In the genomic region with DNA sequence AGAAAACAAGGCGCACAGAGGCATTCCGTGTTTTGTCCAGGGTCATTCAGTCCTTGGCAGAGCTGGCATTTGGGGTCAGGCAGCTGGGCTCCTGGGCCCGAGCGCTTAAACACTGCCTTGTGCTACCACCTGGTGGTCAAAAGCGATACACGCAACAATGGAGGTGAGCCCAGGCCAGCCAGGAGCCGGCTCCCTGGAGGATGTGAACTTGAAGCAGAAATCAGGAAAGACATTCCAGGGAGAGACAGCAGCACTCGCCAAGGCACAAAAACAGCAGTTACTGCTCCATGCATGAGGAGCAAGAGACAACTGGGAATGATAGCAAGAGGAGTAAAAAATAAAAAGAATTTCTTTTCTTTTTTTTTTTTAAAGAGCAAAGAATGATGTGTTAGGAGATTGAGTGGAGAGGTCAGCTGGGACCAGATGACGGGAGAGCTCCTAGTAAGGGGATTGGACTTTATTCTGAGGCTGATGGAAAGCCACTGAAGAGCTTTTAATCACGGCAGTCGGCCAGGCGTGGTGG, we compare ENCODE assay signal across 1 cellular context.
TF ChIP-seq lines count a peak whose summit lies in the region.

No MANE protein-coding gene starts in this region.

TF ChIP-seq in HepG2, 621 proteins besides CTCF, POLR2A, EP300 and RAD21 (continued from another document and continues in another):
- TF ChIP-seq, protein P1, sequence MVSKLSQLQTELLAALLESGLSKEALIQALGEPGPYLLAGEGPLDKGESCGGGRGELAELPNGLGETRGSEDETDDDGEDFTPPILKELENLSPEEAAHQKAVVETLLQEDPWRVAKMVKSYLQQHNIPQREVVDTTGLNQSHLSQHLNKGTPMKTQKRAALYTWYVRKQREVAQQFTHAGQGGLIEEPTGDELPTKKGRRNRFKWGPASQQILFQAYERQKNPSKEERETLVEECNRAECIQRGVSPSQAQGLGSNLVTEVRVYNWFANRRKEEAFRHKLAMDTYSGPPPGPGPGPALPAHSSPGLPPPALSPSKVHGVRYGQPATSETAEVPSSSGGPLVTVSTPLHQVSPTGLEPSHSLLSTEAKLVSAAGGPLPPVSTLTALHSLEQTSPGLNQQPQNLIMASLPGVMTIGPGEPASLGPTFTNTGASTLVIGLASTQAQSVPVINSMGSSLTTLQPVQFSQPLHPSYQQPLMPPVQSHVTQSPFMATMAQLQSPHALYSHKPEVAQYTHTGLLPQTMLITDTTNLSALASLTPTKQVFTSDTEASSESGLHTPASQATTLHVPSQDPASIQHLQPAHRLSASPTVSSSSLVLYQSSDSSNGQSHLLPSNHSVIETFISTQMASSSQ (IDR thresholded peaks at IDR 0.05; ENCODE audit: low read depth), result no peak
- TF ChIP-seq, protein P1 (CRISPR knock-in tag; IDR thresholded peaks at IDR 0.05; ENCODE audit: borderline replicate concordance), result peak; percentile 36; the same call in 1 of the 2 replicates
- TF ChIP-seq KDM4B (CRISPR knock-in tag; IDR thresholded peaks at IDR 0.05) (peak; percentile 45; the same call in 1 of the 2 replicates), POLR2AphosphoS5 (IDR thresholded peaks at IDR 0.05; ENCODE audit: low read depth, low read length) (no peak), MAF1 (CRISPR knock-in tag; IDR thresholded peaks at IDR 0.05; ENCODE audit: borderline replicate concordance) (no peak), ZNF33B (CRISPR knock-in tag; IDR thresholded peaks at IDR 0.05) (no peak), ZNF546 (CRISPR knock-in tag; conservative IDR thresholded peaks at IDR 0.05) (no peak), SIN3A (IDR thresholded peaks at IDR 0.05; ENCODE audit: borderline replicate concordance, low read depth, low read length) (no peak), POGZ (CRISPR knock-in tag; IDR thresholded peaks at IDR 0.05) (peak; percentile 51; the same call in 1 of the 2 replicates), ZNF350 (CRISPR knock-in tag; IDR thresholded peaks at IDR 0.05; ENCODE audit: borderline replicate concordance, low read depth) (peak; percentile 71; the same call in 1 of the 2 replicates), JUND (CRISPR knock-in tag; IDR thresholded peaks at IDR 0.05) (no peak), FOXK1 (CRISPR knock-in tag; IDR thresholded peaks at IDR 0.05; ENCODE audit: borderline replicate concordance, low read depth) (peak; percentile 64; the same call in 1 of the 2 replicates), EHMT2 (IDR thresholded peaks at IDR 0.05; ENCODE audit: borderline replicate concordance, low read depth, low read length) (no peak), SMARCC2 (IDR thresholded peaks at IDR 0.05) (no peak), RBM22 (optimal IDR thresholded peaks at IDR 0.05; ENCODE audit: low read length) (no peak), ERF (CRISPR knock-in tag; IDR thresholded peaks at IDR 0.05) (peak; percentile 83), ZNF124 (CRISPR knock-in tag; IDR thresholded peaks at IDR 0.05) (peak; percentile 58; the same call in 1 of the 2 replicates), RELA (CRISPR knock-in tag; IDR thresholded peaks at IDR 0.05) (no peak), REPIN1 (CRISPR knock-in tag; IDR thresholded peaks at IDR 0.05; ENCODE audit: borderline replicate concordance, low read depth) (0 out of 2 replicates have a peak, but pooled peaks have one; percentile 65), KLF6 (CRISPR knock-in tag; IDR thresholded peaks at IDR 0.05) (peak; percentile 55; the same call in 1 of the 2 replicates), ZNF570 (CRISPR knock-in tag; IDR thresholded peaks at IDR 0.05; ENCODE audit: borderline replicate concordance) (no peak), SETDB1 (CRISPR knock-in tag; IDR thresholded peaks at IDR 0.05; ENCODE audit: borderline replicate concordance) (no peak)
- TF ChIP-seq, protein P2, sequence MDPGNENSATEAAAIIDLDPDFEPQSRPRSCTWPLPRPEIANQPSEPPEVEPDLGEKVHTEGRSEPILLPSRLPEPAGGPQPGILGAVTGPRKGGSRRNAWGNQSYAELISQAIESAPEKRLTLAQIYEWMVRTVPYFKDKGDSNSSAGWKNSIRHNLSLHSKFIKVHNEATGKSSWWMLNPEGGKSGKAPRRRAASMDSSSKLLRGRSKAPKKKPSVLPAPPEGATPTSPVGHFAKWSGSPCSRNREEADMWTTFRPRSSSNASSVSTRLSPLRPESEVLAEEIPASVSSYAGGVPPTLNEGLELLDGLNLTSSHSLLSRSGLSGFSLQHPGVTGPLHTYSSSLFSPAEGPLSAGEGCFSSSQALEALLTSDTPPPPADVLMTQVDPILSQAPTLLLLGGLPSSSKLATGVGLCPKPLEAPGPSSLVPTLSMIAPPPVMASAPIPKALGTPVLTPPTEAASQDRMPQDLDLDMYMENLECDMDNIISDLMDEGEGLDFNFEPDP (CRISPR knock-in tag; conservative IDR thresholded peaks at IDR 0.05), result no peak
- TF ChIP-seq, protein P3, sequence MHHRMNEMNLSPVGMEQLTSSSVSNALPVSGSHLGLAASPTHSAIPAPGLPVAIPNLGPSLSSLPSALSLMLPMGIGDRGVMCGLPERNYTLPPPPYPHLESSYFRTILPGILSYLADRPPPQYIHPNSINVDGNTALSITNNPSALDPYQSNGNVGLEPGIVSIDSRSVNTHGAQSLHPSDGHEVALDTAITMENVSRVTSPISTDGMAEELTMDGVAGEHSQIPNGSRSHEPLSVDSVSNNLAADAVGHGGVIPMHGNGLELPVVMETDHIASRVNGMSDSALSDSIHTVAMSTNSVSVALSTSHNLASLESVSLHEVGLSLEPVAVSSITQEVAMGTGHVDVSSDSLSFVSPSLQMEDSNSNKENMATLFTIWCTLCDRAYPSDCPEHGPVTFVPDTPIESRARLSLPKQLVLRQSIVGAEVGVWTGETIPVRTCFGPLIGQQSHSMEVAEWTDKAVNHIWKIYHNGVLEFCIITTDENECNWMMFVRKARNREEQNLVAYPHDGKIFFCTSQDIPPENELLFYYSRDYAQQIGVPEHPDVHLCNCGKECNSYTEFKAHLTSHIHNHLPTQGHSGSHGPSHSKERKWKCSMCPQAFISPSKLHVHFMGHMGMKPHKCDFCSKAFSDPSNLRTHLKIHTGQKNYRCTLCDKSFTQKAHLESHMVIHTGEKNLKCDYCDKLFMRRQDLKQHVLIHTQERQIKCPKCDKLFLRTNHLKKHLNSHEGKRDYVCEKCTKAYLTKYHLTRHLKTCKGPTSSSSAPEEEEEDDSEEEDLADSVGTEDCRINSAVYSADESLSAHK (CRISPR knock-in tag; IDR thresholded peaks at IDR 0.05; ENCODE audit: borderline replicate concordance), result no peak
- TF ChIP-seq, protein P4, sequence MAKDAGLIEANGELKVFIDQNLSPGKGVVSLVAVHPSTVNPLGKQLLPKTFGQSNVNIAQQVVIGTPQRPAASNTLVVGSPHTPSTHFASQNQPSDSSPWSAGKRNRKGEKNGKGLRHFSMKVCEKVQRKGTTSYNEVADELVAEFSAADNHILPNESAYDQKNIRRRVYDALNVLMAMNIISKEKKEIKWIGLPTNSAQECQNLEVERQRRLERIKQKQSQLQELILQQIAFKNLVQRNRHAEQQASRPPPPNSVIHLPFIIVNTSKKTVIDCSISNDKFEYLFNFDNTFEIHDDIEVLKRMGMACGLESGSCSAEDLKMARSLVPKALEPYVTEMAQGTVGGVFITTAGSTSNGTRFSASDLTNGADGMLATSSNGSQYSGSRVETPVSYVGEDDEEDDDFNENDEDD (CRISPR knock-in tag; IDR thresholded peaks at IDR 0.05; ENCODE audit: borderline replicate concordance), result no peak
- TF ChIP-seq, protein P5, sequence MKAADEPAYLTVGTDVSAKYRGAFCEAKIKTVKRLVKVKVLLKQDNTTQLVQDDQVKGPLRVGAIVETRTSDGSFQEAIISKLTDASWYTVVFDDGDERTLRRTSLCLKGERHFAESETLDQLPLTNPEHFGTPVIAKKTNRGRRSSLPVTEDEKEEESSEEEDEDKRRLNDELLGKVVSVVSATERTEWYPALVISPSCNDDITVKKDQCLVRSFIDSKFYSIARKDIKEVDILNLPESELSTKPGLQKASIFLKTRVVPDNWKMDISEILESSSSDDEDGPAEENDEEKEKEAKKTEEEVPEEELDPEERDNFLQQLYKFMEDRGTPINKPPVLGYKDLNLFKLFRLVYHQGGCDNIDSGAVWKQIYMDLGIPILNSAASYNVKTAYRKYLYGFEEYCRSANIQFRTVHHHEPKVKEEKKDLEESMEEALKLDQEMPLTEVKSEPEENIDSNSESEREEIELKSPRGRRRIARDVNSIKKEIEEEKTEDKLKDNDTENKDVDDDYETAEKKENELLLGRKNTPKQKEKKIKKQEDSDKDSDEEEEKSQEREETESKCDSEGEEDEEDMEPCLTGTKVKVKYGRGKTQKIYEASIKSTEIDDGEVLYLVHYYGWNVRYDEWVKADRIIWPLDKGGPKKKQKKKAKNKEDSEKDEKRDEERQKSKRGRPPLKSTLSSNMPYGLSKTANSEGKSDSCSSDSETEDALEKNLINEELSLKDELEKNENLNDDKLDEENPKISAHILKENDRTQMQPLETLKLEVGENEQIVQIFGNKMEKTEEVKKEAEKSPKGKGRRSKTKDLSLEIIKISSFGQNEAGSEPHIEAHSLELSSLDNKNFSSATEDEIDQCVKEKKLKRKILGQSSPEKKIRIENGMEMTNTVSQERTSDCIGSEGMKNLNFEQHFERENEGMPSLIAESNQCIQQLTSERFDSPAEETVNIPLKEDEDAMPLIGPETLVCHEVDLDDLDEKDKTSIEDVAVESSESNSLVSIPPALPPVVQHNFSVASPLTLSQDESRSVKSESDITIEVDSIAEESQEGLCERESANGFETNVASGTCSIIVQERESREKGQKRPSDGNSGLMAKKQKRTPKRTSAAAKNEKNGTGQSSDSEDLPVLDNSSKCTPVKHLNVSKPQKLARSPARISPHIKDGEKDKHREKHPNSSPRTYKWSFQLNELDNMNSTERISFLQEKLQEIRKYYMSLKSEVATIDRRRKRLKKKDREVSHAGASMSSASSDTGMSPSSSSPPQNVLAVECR (CRISPR knock-in tag; IDR thresholded peaks at IDR 0.05; ENCODE audit: borderline replicate concordance), result no peak; the same call in 1 of the 2 replicates
- TF ChIP-seq, protein P6, sequence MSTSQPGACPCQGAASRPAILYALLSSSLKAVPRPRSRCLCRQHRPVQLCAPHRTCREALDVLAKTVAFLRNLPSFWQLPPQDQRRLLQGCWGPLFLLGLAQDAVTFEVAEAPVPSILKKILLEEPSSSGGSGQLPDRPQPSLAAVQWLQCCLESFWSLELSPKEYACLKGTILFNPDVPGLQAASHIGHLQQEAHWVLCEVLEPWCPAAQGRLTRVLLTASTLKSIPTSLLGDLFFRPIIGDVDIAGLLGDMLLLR (CRISPR knock-in tag; IDR thresholded peaks at IDR 0.05), result no peak
- TF ChIP-seq, protein P7, sequence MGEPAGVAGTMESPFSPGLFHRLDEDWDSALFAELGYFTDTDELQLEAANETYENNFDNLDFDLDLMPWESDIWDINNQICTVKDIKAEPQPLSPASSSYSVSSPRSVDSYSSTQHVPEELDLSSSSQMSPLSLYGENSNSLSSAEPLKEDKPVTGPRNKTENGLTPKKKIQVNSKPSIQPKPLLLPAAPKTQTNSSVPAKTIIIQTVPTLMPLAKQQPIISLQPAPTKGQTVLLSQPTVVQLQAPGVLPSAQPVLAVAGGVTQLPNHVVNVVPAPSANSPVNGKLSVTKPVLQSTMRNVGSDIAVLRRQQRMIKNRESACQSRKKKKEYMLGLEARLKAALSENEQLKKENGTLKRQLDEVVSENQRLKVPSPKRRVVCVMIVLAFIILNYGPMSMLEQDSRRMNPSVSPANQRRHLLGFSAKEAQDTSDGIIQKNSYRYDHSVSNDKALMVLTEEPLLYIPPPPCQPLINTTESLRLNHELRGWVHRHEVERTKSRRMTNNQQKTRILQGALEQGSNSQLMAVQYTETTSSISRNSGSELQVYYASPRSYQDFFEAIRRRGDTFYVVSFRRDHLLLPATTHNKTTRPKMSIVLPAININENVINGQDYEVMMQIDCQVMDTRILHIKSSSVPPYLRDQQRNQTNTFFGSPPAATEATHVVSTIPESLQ (CRISPR knock-in tag; conservative IDR thresholded peaks at IDR 0.05), result no peak
- TF ChIP-seq, protein P8, sequence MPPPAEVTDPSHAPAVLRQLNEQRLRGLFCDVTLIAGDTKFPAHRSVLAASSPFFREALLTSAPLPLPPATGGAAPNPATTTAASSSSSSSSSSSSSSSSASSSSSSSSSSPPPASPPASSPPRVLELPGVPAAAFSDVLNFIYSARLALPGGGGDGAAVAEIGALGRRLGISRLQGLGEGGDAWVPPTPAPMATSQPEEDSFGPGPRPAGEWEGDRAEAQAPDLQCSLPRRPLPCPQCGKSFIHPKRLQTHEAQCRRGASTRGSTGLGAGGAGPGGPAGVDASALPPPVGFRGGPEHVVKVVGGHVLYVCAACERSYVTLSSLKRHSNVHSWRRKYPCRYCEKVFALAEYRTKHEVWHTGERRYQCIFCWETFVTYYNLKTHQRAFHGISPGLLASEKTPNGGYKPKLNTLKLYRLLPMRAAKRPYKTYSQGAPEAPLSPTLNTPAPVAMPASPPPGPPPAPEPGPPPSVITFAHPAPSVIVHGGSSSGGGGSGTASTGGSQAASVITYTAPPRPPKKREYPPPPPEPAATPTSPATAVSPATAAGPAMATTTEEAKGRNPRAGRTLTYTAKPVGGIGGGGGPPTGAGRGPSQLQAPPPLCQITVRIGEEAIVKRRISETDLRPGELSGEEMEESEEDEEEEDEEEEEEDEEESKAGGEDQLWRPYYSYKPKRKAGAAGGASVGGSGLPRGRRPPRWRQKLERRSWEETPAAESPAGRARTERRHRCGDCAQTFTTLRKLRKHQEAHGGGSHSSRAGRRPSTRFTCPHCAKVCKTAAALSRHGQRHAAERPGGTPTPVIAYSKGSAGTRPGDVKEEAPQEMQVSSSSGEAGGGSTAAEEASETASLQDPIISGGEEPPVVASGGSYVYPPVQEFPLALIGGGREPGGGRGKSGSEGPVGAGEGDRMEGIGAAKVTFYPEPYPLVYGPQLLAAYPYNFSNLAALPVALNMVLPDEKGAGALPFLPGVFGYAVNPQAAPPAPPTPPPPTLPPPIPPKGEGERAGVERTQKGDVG (CRISPR knock-in tag; IDR thresholded peaks at IDR 0.05; ENCODE audit: borderline replicate concordance), result no peak
- TF ChIP-seq, protein P9, sequence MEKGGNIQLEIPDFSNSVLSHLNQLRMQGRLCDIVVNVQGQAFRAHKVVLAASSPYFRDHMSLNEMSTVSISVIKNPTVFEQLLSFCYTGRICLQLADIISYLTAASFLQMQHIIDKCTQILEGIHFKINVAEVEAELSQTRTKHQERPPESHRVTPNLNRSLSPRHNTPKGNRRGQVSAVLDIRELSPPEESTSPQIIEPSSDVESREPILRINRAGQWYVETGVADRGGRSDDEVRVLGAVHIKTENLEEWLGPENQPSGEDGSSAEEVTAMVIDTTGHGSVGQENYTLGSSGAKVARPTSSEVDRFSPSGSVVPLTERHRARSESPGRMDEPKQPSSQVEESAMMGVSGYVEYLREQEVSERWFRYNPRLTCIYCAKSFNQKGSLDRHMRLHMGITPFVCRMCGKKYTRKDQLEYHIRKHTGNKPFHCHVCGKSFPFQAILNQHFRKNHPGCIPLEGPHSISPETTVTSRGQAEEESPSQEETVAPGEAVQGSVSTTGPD (CRISPR knock-in tag; IDR thresholded peaks at IDR 0.05), result no peak
